In genomic region chr6:104711371-104711770, GRCh38 we compare ENCODE assay signal across 11 cellular contexts.
DNase-seq lines count a peak whose midpoint lies in the region; ATAC-seq and TF ChIP-seq lines count a peak whose summit lies in the region.
"Had no signal": no experiment of that assay in that cellular context is flagged by ENCODE, and none has a peak within 500 bp of the region (broad histone marks: within the 10 kb centered on the region; RNA-seq: fewer than 3 reads in every experiment).

No MANE protein-coding gene starts in this region.

- TF ChIP-seq CTCF in mesothelial cell of epicardium (IDR thresholded peaks at IDR 0.05; ENCODE audit: unreplicated experiment) = no peak

- H3K27ac Mint-ChIP-seq in mesothelial cell of epicardium = no peak overlapping the region
- H3K27ac Mint-ChIP-seq: stimulated activated naive B cell treated with anti-CD40 and anti-IgM and Interleukin-4, amounts not matched to agents 10 μg/mL and 1 μg/mL and 100 μg/mL, for 72 hours had no signal

- DNase-seq in Caki2 (ENCODE audit: low read depth) (peak; percentile 11), NCI-H1417 (lab: John Stamatoyannopoulos, UW) (peak; percentile 39 to 81 (median 80)), SKM-1 (lab: John Stamatoyannopoulos, UW; ENCODE audit: unreplicated experiment) (peak; percentile 52), left colon (no peak), GOT3 (lab: John Stamatoyannopoulos, UW) (no peak), iPS-NIHi7 (ENCODE audit: extremely low spot score) (no peak), mesothelial cell of epicardium (ENCODE audit: low spot score in 2 of 2, unreplicated experiment in 2 of 2) (no peak)
- DNase-seq: activated T-cell treated with anti-CD3 and anti-CD28 coated beads, Interleukin-2, amount 50 U/mL, for 48 hours; glutamatergic neuron; stimulated activated naive B cell treated with anti-CD40 and anti-IgM and Interleukin-4, amounts not matched to agents 10 μg/mL and 1 μg/mL and 100 μg/mL, for 72 hours had no signal

- H3K4me1 Mint-ChIP-seq in mesothelial cell of epicardium = no peaks in the 10 kb centered on the region
- H3K4me1 Mint-ChIP-seq: stimulated activated naive B cell treated with anti-CD40 and anti-IgM and Interleukin-4, amounts not matched to agents 10 μg/mL and 1 μg/mL and 100 μg/mL, for 72 hours had no signal

- H3K9me3 Mint-ChIP-seq in mesothelial cell of epicardium = peaks cover 21% of the 10 kb centered on the region

- ATAC-seq in left colon = peak; percentile 40
- ATAC-seq in GM21526 (IDR thresholded peaks at IDR 0.05; ENCODE audit: low FRiP score, unreplicated experiment) = no peak
- ATAC-seq: stimulated activated naive B cell treated with anti-CD40 and anti-IgM and Interleukin-4, amounts not matched to agents 10 μg/mL and 1 μg/mL and 100 μg/mL, for 72 hours had no signal

- H3K27me3 Mint-ChIP-seq in mesothelial cell of epicardium (ENCODE audit: low read depth) = no peaks in the 10 kb centered on the region
- H3K27me3 Mint-ChIP-seq: stimulated activated naive B cell treated with anti-CD40 and anti-IgM and Interleukin-4, amounts not matched to agents 10 μg/mL and 1 μg/mL and 100 μg/mL, for 72 hours had no signal

- in situ Hi-C loops in Caki2 (cut with HindIII; ENCODE audit: low pct_unique_long_range_greater_than_20kb, low sequenced_read_pairs) = no loop called here

- no peak overlapping the region for H3K4me3 Mint-ChIP-seq in mesothelial cell of epicardium
- H3K4me3 Mint-ChIP-seq: stimulated activated naive B cell treated with anti-CD40 and anti-IgM and Interleukin-4, amounts not matched to agents 10 μg/mL and 1 μg/mL and 100 μg/mL, for 72 hours had no signal

- intact Hi-C loops in left colon (cut with DNase I, micrococcal nuclease) = no loop called here

- peaks cover 8% of the 10 kb centered on the region for H3K36me3 Mint-ChIP-seq in mesothelial cell of epicardium
- H3K36me3 Mint-ChIP-seq: stimulated activated naive B cell treated with anti-CD40 and anti-IgM and Interleukin-4, amounts not matched to agents 10 μg/mL and 1 μg/mL and 100 μg/mL, for 72 hours had no signal

Comparison
In these comparisons a context has a peak if more than half of its experiments do, and no peak if none do; other contexts are left out.
1. DNase-seq: peak in Caki2 (single experiment), NCI-H1417 (3 of 3) and SKM-1 (single experiment); none in left colon (0 of 2), GOT3 (single experiment), iPS-NIHi7 (single experiment) and mesothelial cell of epicardium (0 of 2).